Comparison of ENCODE assay signal across 24 cellular contexts in the genomic region with DNA sequence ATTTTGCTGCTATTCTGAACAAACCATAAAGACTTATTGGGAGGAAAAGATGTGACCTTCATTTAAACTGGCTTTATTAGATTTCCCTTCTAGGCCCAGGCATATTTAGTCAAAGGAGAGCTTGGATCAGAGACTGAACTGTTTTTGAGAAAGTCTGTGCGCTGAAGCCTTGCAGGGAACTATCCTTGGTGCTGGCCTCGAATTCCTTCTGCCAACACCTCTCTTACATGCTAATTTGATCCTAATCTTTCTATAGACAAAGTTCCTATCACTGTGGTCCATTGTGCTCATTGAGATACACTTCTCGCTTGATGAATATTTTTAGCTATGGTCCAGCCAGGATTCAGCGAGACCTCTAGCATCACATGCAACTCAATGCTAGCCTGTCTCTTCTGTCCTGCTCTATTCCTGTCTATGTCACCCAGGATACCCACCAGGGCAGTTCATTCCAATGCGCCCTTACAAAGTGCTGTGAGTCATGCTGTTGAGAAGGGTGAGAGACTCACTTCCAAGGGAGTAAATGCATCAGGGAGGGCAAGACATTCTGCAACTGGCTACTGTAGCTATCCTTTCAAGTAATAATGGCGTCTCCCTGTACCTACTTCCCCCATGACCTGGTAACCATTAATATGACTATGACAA.
DNase-seq lines count a peak whose midpoint lies in the region; ATAC-seq, FAIRE-seq and TF ChIP-seq lines count a peak whose summit lies in the region.
"Had no signal": no experiment of that assay in that cellular context is flagged by ENCODE, and none has a peak within 500 bp of the region (broad histone marks: within the 10 kb centered on the region; RNA-seq: fewer than 3 reads in every experiment).

No MANE protein-coding gene starts in this region.

- in situ Hi-C loops in astrocyte of the cerebellum (cut with HindIII; ENCODE audit: low sequenced_read_pairs), result no loop called here

- H3K9me3 ChIP-seq in breast epithelium, result no peaks in the 10 kb centered on the region
- no peaks in the 10 kb centered on the region for H3K9me3 ChIP-seq in upper lobe of right lung
- H3K9me3 ChIP-seq: esophagus muscularis mucosa, lower lobe of right lung, prostate gland had no signal

- H3K4me1 ChIP-seq in breast epithelium, result no peaks in the 10 kb centered on the region
- no peaks in the 10 kb centered on the region for H3K4me1 ChIP-seq in upper lobe of right lung
- H3K4me1 ChIP-seq: esophagus muscularis mucosa, lower lobe of right lung, prostate gland had no signal

- H3K27ac Mint-ChIP-seq in MCF 10A (ENCODE audit: low read depth, unreplicated experiment), result no peak overlapping the region
- H3K27ac Mint-ChIP-seq: dendritic cell treated with granulocyte-macrophage colony-stimulating factor and Interleukin-4, amounts not matched to agents 40 ng/mL and 50 ng/mL, for 4 days; naive thymus-derived CD8-positive, alpha-beta T cell; stimulated activated memory B cell treated with anti-CD40 and anti-IgM and Interleukin-4, amounts not matched to agents 10 μg/mL and 1 μg/mL and 100 μg/mL, for 72 hours had no signal

- intact Hi-C loops in MCF 10A (cut with micrococcal nuclease), result no loop called here
- intact Hi-C loops in breast epithelium (cut with DNase I; ENCODE audit: low total_unique reads), result no loop called here
- intact Hi-C loops in upper lobe of right lung (cut with DNase I), result no loop called here
- intact Hi-C loops in Right ventricle myocardium superior (cut with DNase I), result no loop called here

- no peaks in the 10 kb centered on the region for H3K36me3 Mint-ChIP-seq in MCF 10A (ENCODE audit: insufficient read depth, unreplicated experiment)
- H3K36me3 Mint-ChIP-seq: naive thymus-derived CD8-positive, alpha-beta T cell; stimulated activated memory B cell treated with anti-CD40 and anti-IgM and Interleukin-4, amounts not matched to agents 10 μg/mL and 1 μg/mL and 100 μg/mL, for 72 hours had no signal

- peak; percentile 2 for DNase-seq in MCF 10A (ENCODE audit: unreplicated experiment)
- no peak for DNase-seq in breast epithelium (ENCODE audit: low spot score in 2 of 2)
- DNase-seq in astrocyte of the cerebellum (ENCODE audit: low read depth), result peak; percentile 1
- peak; percentile 38 for DNase-seq in iPS DF 4.7 (ENCODE audit: extremely low read depth, low spot score)
- DNase-seq in upper lobe of right lung, result no peak
- no peak for DNase-seq in SKM-1 (lab: John Stamatoyannopoulos, UW; ENCODE audit: unreplicated experiment)
- DNase-seq in Right ventricle myocardium superior, result no peak
- DNase-seq in frontal cortex (ENCODE audit: low spot score in 2 of 2), result no peak
- DNase-seq: activated CD4-positive, alpha-beta T cell treated with anti-CD3 and anti-CD28 coated beads for 1 hour; activated gamma-delta T cell treated with Interleukin-2 at 50 U/mL for 16 hours; aorta; HCEC 1CT; lower lobe of right lung; MM.1S; naive thymus-derived CD8-positive, alpha-beta T cell; NCI-H187 treated with DMSO at 0.1 percent for 48 hours; NCI-H446 treated with DMSO at 0.1 percent for 48 hours; SHP77 treated with DMSO at 0.1 percent for 48 hours; trophoblast cell had no signal

- H3K4me1 Mint-ChIP-seq in MCF 10A (ENCODE audit: insufficient read depth, unreplicated experiment), result no peaks in the 10 kb centered on the region
- H3K4me1 Mint-ChIP-seq: naive thymus-derived CD8-positive, alpha-beta T cell; stimulated activated memory B cell treated with anti-CD40 and anti-IgM and Interleukin-4, amounts not matched to agents 10 μg/mL and 1 μg/mL and 100 μg/mL, for 72 hours had no signal

- FAIRE-seq in frontal cortex (lab: Jason Lieb, UNC), result no peak
- FAIRE-seq: A204.1 had no signal

- peaks cover 13% of the 10 kb centered on the region for H3K9me3 Mint-ChIP-seq in MCF 10A (ENCODE audit: unreplicated experiment)
- H3K9me3 Mint-ChIP-seq: stimulated activated memory B cell treated with anti-CD40 and anti-IgM and Interleukin-4, amounts not matched to agents 10 μg/mL and 1 μg/mL and 100 μg/mL, for 72 hours had no signal

- peak; percentile 10 for ATAC-seq in upper lobe of right lung
- ATAC-seq in Right ventricle myocardium superior (ENCODE audit: poor library complexity), result no peak
- ATAC-seq: naive thymus-derived CD8-positive, alpha-beta T cell; stimulated activated memory B cell treated with anti-CD40 and anti-IgM and Interleukin-4, amounts not matched to agents 10 μg/mL and 1 μg/mL and 100 μg/mL, for 72 hours had no signal

- TF ChIP-seq CTCF in MCF 10A (IDR thresholded peaks at IDR 0.05; ENCODE audit: unreplicated experiment) (no peak), breast epithelium (IDR thresholded peaks at IDR 0.05) (no peak), astrocyte of the cerebellum (IDR thresholded peaks at IDR 0.05; ENCODE audit: low read depth, low read length, missing control alignments) (no peak), upper lobe of right lung (IDR thresholded peaks at IDR 0.05) (no peak)

- POLR2A ChIA-PET in MCF 10A (lab: Yijun Ruan, JAX), result no interaction called here

- H3K27me3 ChIP-seq in breast epithelium (no peaks in the 10 kb centered on the region), upper lobe of right lung (no peaks in the 10 kb centered on the region)
- H3K27me3 ChIP-seq: esophagus muscularis mucosa had no signal

- TF ChIP-seq POLR2A in breast epithelium (IDR thresholded peaks at IDR 0.05), result no peak

- H3K4me3 ChIP-seq in breast epithelium, result no peak overlapping the region
- H3K4me3 ChIP-seq in astrocyte of the cerebellum (ENCODE audit: low read depth, low read length), result no peak overlapping the region
- no peak overlapping the region for H3K4me3 ChIP-seq in upper lobe of right lung
- H3K4me3 ChIP-seq: esophagus muscularis mucosa, lower lobe of right lung, prostate gland had no signal

- no peaks in the 10 kb centered on the region for H3K36me3 ChIP-seq in breast epithelium
- no peaks in the 10 kb centered on the region for H3K36me3 ChIP-seq in upper lobe of right lung
- H3K36me3 ChIP-seq: esophagus muscularis mucosa, lower lobe of right lung, prostate gland had no signal

- CTCF ChIA-PET in MCF 10A (lab: Yijun Ruan, JAX), result interaction anchor here (0.6 kb wide), 1 partner anchor 677 kb away, joined by 3 read pairs; no protein-coding TSS in a partner anchor

- BruUV-seq in MCF 10A (replicated peaks; lab: Mats Ljungman, UMichigan), result no TSS peak

- H3K4me3 Mint-ChIP-seq in MCF 10A (ENCODE audit: unreplicated experiment), result no peak overlapping the region
- H3K4me3 Mint-ChIP-seq: dendritic cell treated with granulocyte-macrophage colony-stimulating factor and Interleukin-4, amounts not matched to agents 40 ng/mL and 50 ng/mL, for 4 days; naive thymus-derived CD8-positive, alpha-beta T cell; stimulated activated memory B cell treated with anti-CD40 and anti-IgM and Interleukin-4, amounts not matched to agents 10 μg/mL and 1 μg/mL and 100 μg/mL, for 72 hours had no signal

- no peak overlapping the region for H3K27ac ChIP-seq in breast epithelium
- no peak overlapping the region for H3K27ac ChIP-seq in upper lobe of right lung
- H3K27ac ChIP-seq: esophagus muscularis mucosa, lower lobe of right lung, prostate gland had no signal

- no peaks in the 10 kb centered on the region for H3K27me3 Mint-ChIP-seq in MCF 10A (ENCODE audit: insufficient read depth, unreplicated experiment)
- H3K27me3 Mint-ChIP-seq: dendritic cell treated with granulocyte-macrophage colony-stimulating factor and Interleukin-4, amounts not matched to agents 40 ng/mL and 50 ng/mL, for 4 days; stimulated activated memory B cell treated with anti-CD40 and anti-IgM and Interleukin-4, amounts not matched to agents 10 μg/mL and 1 μg/mL and 100 μg/mL, for 72 hours had no signal

Comparison
In these comparisons a context has a peak if more than half of its experiments do, and no peak if none do; other contexts are left out.
1. DNase-seq: peak in MCF 10A (single experiment), astrocyte of the cerebellum (single experiment) and iPS DF 4.7 (single experiment); none in breast epithelium (0 of 2), upper lobe of right lung (single experiment), SKM-1 (single experiment), Right ventricle myocardium superior (single experiment) and frontal cortex (0 of 2).